1 cellular context compared by ENCODE assay signal in the genomic region with DNA sequence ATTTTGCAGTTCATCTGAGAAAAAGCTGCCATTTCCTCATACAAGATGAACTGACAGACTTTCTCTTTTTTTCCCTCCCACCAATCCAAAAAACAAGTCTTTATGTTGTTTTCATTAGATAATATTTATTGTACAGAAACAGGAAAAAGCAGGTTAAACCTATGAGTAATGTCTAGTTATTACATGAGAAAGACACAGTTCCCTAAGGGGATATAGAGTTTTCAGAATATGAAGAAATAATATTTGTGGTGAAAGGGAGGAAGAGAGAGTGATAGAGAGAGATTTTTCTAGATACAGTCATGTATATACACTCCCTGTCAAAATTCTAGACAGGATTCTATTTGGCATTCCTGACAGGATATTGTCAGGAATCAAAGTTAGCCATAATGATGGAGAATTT.
TF ChIP-seq lines count a peak whose summit lies in the region.

No MANE protein-coding gene starts in this region.

TF ChIP-seq in SK-N-SH treated with all-trans-retinoic acid at 6 μM for 48 hours, 23 proteins besides CTCF, POLR2A, EP300 and RAD21 (continued from another document):
- TF ChIP-seq, protein P1, sequence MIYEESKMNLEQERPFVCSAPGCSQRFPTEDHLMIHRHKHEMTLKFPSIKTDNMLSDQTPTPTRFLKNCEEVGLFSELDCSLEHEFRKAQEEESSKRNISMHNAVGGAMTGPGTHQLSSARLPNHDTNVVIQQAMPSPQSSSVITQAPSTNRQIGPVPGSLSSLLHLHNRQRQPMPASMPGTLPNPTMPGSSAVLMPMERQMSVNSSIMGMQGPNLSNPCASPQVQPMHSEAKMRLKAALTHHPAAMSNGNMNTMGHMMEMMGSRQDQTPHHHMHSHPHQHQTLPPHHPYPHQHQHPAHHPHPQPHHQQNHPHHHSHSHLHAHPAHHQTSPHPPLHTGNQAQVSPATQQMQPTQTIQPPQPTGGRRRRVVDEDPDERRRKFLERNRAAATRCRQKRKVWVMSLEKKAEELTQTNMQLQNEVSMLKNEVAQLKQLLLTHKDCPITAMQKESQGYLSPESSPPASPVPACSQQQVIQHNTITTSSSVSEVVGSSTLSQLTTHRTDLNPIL (CRISPR knock-in tag; IDR thresholded peaks at IDR 0.05; ENCODE audit: low read depth): no peak
- no peak for TF ChIP-seq SNAI2 (CRISPR knock-in tag; IDR thresholded peaks at IDR 0.05)
- no peak for TF ChIP-seq PPARA (CRISPR knock-in tag; IDR thresholded peaks at IDR 0.05; ENCODE audit: borderline replicate concordance)
- TF ChIP-seq ZNF70 (CRISPR knock-in tag; IDR thresholded peaks at IDR 0.05): no peak
- TF ChIP-seq, protein P2, sequence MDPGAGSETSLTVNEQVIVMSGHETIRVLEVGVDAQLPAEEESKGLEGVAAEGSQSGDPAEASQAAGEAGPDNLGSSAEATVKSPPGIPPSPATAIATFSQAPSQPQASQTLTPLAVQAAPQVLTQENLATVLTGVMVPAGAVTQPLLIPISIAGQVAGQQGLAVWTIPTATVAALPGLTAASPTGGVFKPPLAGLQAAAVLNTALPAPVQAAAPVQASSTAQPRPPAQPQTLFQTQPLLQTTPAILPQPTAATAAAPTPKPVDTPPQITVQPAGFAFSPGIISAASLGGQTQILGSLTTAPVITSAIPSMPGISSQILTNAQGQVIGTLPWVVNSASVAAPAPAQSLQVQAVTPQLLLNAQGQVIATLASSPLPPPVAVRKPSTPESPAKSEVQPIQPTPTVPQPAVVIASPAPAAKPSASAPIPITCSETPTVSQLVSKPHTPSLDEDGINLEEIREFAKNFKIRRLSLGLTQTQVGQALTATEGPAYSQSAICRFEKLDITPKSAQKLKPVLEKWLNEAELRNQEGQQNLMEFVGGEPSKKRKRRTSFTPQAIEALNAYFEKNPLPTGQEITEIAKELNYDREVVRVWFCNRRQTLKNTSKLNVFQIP (CRISPR knock-in tag; IDR thresholded peaks at IDR 0.05; ENCODE audit: borderline replicate concordance, low read depth): no peak
- TF ChIP-seq GLIS3 (CRISPR knock-in tag; IDR thresholded peaks at IDR 0.05): no peak
- TF ChIP-seq ZC3H10 (CRISPR knock-in tag; IDR thresholded peaks at IDR 0.05): no peak
- no peak for TF ChIP-seq ZNF565 (CRISPR knock-in tag; conservative IDR thresholded peaks at IDR 0.05; ENCODE audit: low read depth)
- TF ChIP-seq ZFP3 (CRISPR knock-in tag; IDR thresholded peaks at IDR 0.05): no peak
- no peak for TF ChIP-seq TCF4 (CRISPR knock-in tag; IDR thresholded peaks at IDR 0.05; ENCODE audit: borderline replicate concordance)
- TF ChIP-seq ZNF8 (CRISPR knock-in tag; IDR thresholded peaks at IDR 0.05): no peak
- no peak for TF ChIP-seq ARNTL (CRISPR knock-in tag; IDR thresholded peaks at IDR 0.05; ENCODE audit: borderline replicate concordance, low read depth)
- no peak for TF ChIP-seq TOX (CRISPR knock-in tag; IDR thresholded peaks at IDR 0.05; ENCODE audit: borderline replicate concordance)
